13 cellular contexts compared by ENCODE assay signal in the genomic region with DNA sequence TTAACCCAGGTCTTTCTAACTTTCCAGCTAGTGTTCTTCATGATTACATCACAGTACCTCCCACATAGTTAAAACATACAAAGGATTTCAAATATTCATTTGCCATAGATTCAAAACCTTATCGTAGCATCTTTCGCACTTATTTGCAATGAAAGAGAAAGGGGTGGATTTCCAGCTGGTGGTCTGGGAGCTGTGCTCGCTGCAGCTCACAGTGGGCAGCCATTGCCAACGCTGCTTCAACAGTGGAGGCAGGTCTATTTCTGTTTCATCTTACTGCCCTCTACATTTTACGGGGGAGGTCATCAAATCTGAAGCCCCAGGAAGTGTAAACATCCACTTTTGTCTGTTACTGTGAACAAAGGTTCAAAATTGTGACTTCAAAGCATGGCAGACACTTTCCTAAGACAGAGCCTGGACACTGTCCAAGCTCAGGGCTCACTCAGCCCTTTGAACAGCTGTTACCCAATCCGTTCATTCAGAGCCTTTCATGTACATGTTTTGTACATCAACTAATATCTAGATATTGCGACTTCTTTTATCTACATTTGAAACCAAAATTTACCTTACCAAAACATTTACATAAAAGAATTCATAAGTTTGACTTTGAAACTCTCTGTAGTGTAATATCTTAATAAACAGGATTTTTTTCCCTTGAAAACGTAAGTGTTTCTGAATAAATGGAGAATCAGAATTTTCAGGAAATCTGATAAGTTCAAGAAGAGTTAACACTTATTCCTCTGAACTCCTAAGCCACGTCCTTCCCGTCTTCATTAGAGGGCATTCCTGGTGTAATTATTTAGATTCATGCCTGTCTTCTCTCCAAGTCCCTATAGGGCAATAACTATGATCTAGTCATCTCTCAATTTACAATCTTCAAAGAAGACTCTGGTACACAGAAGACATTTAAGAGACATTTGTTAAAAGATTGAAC. TPM values are rescaled to one million over a fixed set of nuclear protein-coding genes. Genes with fewer than 3 reads are reported as not detected.
DNase-seq lines count a peak whose midpoint lies in the region; ATAC-seq and TF ChIP-seq lines count a peak whose summit lies in the region.
"Had no signal": no experiment of that assay in that cellular context is flagged by ENCODE, and none has a peak within 500 bp of the region (broad histone marks: within the 10 kb centered on the region; RNA-seq: fewer than 3 reads in every experiment).

No MANE protein-coding gene starts in this region.

- no peaks in the 10 kb centered on the region for H3K9me3 ChIP-seq in esophagus squamous epithelium
- no peaks in the 10 kb centered on the region for H3K9me3 ChIP-seq in PC-3 (ENCODE audit: low read length)
- H3K9me3 ChIP-seq: colonic mucosa had no signal

- H3K4me1 ChIP-seq in esophagus squamous epithelium: peaks cover 6 to 77% (median 46%) of the 10 kb centered on the region in 3 donors
- H3K4me1 ChIP-seq in PC-3 (ENCODE audit: insufficient read depth, low read length): peaks cover 43% of the 10 kb centered on the region
- H3K4me1 ChIP-seq: colonic mucosa had no signal

- H3K4me3 Mint-ChIP-seq in nephron: peak overlapping the region in 1 of 3 experiments; percentile 60
- H3K4me3 Mint-ChIP-seq in activated CD4-positive, alpha-beta T cell treated with anti-CD3 and anti-CD28 coated beads, Interleukin-2, amount 10 ng/mL, durations not matched to agents 7 days and 5 days: no peak overlapping the region

- intact Hi-C loops in esophagus squamous epithelium (cut with DNase I) (no loop called here), PC-3 (cut with micrococcal nuclease) (no loop called here)

- H3K4me3 ChIP-seq in esophagus squamous epithelium: no peak overlapping the region
- no peak overlapping the region for H3K4me3 ChIP-seq in PC-3 (ENCODE audit: low read length)
- H3K4me3 ChIP-seq: colonic mucosa had no signal

- ATAC-seq in PC-3: no peak

- POLR2A ChIA-PET in activated CD4-positive, alpha-beta T cell treated with anti-CD3 and anti-CD28 coated beads, Interleukin-2, amount 10 ng/mL, durations not matched to agents 7 days and 5 days (lab: Charles Lee): no interaction called here
- POLR2A ChIA-PET in PC-3 (lab: Charles Lee; ENCODE audit: unreplicated experiment): no interaction called here

- H3K27ac ChIP-seq in esophagus squamous epithelium: peak overlapping the region; percentile 6 to 83 (median 80)
- H3K27ac ChIP-seq in PC-3 (ENCODE audit: low read length): no peak overlapping the region
- H3K27ac ChIP-seq: colonic mucosa had no signal

- no peak overlapping the region for H2AFZ ChIP-seq in PC-3 (ENCODE audit: low read length)

- peak overlapping the region; percentile 56 to 91 (median 83) for H3K27ac Mint-ChIP-seq in nephron
- H3K27ac Mint-ChIP-seq in activated CD4-positive, alpha-beta T cell treated with anti-CD3 and anti-CD28 coated beads, Interleukin-2, amount 10 ng/mL, durations not matched to agents 7 days and 5 days: no peak overlapping the region

- H3K79me2 ChIP-seq in PC-3 (ENCODE audit: low read length): peaks cover 93% of the 10 kb centered on the region

- H3F3A ChIP-seq in PC-3 (ENCODE audit: low read length, unreplicated experiment): no peaks in the 10 kb centered on the region

- H3K27me3 ChIP-seq in esophagus squamous epithelium: no peaks in the 10 kb centered on the region
- H3K27me3 ChIP-seq in PC-3 (ENCODE audit: low read length): no peaks in the 10 kb centered on the region
- H3K27me3 ChIP-seq: colonic mucosa had no signal

- H3K4me1 Mint-ChIP-seq in nephron: peaks cover 84% of the 10 kb centered on the region
- no peaks in the 10 kb centered on the region for H3K4me1 Mint-ChIP-seq in activated CD4-positive, alpha-beta T cell treated with anti-CD3 and anti-CD28 coated beads, Interleukin-2, amount 10 ng/mL, durations not matched to agents 7 days and 5 days

- DNase-seq in COR-L47 (lab: John Stamatoyannopoulos, UW) (peak; percentile 69), NCI-H345 treated with DMSO at 0.1 percent for 48 hours (lab: John Stamatoyannopoulos, UW; ENCODE audit: unreplicated experiment) (peak; percentile 19), esophagus squamous epithelium (lab: John Stamatoyannopoulos, UW) (no peak), T1000 (lab: John Stamatoyannopoulos, UW) (no peak), PC-3 (no peak), Kasumi-1 (lab: John Stamatoyannopoulos, UW) (no peak)
- DNase-seq in activated CD4-positive, alpha-beta T cell treated with anti-CD3 and anti-CD28 coated beads, Interleukin-2, amount 10 ng/mL, durations not matched to agents 7 days and 5 days: no peak
- DNase-seq: activated T-cell treated with anti-CD3 and anti-CD28 coated beads, Interleukin-2, amount 50 U/mL, for 48 hours; C1 segment of cervical spinal cord; colonic mucosa; KBM-7; occipital lobe had no signal

- H3K27me3 Mint-ChIP-seq in nephron (ENCODE audit: low read depth): no peaks in the 10 kb centered on the region
- H3K27me3 Mint-ChIP-seq in activated CD4-positive, alpha-beta T cell treated with anti-CD3 and anti-CD28 coated beads, Interleukin-2, amount 10 ng/mL, durations not matched to agents 7 days and 5 days: peaks cover 3% of the 10 kb centered on the region

- no peaks in the 10 kb centered on the region for H3K9me3 Mint-ChIP-seq in nephron
- H3K9me3 Mint-ChIP-seq in activated CD4-positive, alpha-beta T cell treated with anti-CD3 and anti-CD28 coated beads, Interleukin-2, amount 10 ng/mL, durations not matched to agents 7 days and 5 days: no peaks in the 10 kb centered on the region

- WGBS in esophagus squamous epithelium, 2 donors: 63 to 74% methylated on average over 10 of the region's 10 CpGs

- no peak overlapping the region for H3K9ac ChIP-seq in PC-3 (ENCODE audit: low read length)

- no TSS peak for BruUV-seq in PC-3 (replicated peaks; lab: Mats Ljungman, UMichigan)

- CTCF ChIA-PET in activated CD4-positive, alpha-beta T cell treated with anti-CD3 and anti-CD28 coated beads, Interleukin-2, amount 10 ng/mL, durations not matched to agents 7 days and 5 days (lab: Charles Lee): interaction anchor here (0.7 kb wide), 1 partner anchor 31 kb away, joined by 4 read pairs; no protein-coding TSS in a partner anchor
- CTCF ChIA-PET in PC-3 (lab: Charles Lee): no interaction called here

- TF ChIP-seq POLR2A in esophagus squamous epithelium (IDR thresholded peaks at IDR 0.05): no peak

- H3K9me2 ChIP-seq in PC-3 (replicated peaks; ENCODE audit: low read length): no peaks in the 10 kb centered on the region

- H3K36me3 ChIP-seq in esophagus squamous epithelium (no peaks in the 10 kb centered on the region), PC-3 (ENCODE audit: low read depth, low read length) (no peaks in the 10 kb centered on the region)
- H3K36me3 ChIP-seq: colonic mucosa had no signal

- no peak overlapping the region for H3K4me2 ChIP-seq in PC-3 (ENCODE audit: low read length)

- H3K36me3 Mint-ChIP-seq in nephron (ENCODE audit: low read depth): no peaks in the 10 kb centered on the region
- no peaks in the 10 kb centered on the region for H3K36me3 Mint-ChIP-seq in activated CD4-positive, alpha-beta T cell treated with anti-CD3 and anti-CD28 coated beads, Interleukin-2, amount 10 ng/mL, durations not matched to agents 7 days and 5 days (ENCODE audit: low read depth)

- no peaks in the 10 kb centered on the region for H4K20me1 ChIP-seq in PC-3 (ENCODE audit: low read length)

- TF ChIP-seq CTCF in esophagus squamous epithelium (IDR thresholded peaks at IDR 0.05) (no peak), nephron (IDR thresholded peaks at IDR 0.05; ENCODE audit: unreplicated experiment in 3 of 3) (no peak), PC-3 (conservative IDR thresholded peaks at IDR 0.05; ENCODE audit: low read depth, low read length) (no peak)

RNA-seq across cellular contexts. Expression of gene STARD13, which starts 25.1 kb away (rescaled TPM):
- total RNA-seq in esophagus squamous epithelium: 10 to 100 TPM in 1 of 4 donors, 1 to 10 TPM in 3; 1.3 to 18.7 (median 4.4) TPM
- under 1 TPM; 0.02 to 0.25 TPM for total RNA-seq in activated CD4-positive, alpha-beta T cell treated with anti-CD3 and anti-CD28 coated beads, Interleukin-2, amount 10 ng/mL, durations not matched to agents 7 days and 5 days
- 24.3 and 26.6 TPM in 2 replicates for total RNA-seq in PC-3 (2014; rRNA removed)

Comparison
In these comparisons a context has a peak if more than half of its experiments do, and no peak if none do; other contexts are left out.
1. DNase-seq: peak in COR-L47 (single experiment) and NCI-H345 treated with DMSO at 0.1 percent for 48 hours (single experiment); none in esophagus squamous epithelium (single experiment), T1000 (single experiment), activated CD4-positive, alpha-beta T cell treated with anti-CD3 and anti-CD28 coated beads, Interleukin-2, amount 10 ng/mL, durations not matched to agents 7 days and 5 days (single experiment), PC-3 (single experiment) and Kasumi-1 (0 of 2).